37 cellular contexts compared by ENCODE assay signal in the genomic region with DNA sequence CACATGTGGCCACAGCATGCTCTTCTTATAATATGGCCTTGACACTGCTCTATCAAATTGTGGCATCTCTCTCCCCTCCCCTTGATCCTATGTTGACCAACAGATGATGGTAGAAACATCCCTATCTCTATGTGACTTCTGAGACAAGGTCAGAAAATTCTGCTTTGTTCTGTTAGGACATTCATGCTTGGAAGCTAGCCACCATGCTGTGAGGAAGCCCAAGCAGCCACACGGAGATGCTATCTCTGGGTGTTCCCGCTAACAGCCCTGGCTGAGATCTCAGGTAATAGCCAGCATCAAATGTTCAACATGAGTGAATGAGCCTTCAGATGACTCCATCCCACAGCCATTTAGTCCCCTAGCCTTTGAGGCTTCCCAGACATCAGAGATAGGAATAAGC. TPM values are rescaled to one million over a fixed set of nuclear protein-coding genes. Genes with fewer than 3 reads are reported as not detected.
"Had no signal": no experiment of that assay in that cellular context is flagged by ENCODE, and none has a peak within 500 bp of the region (broad histone marks: within the 10 kb centered on the region; RNA-seq: fewer than 3 reads in every experiment).

No MANE protein-coding gene starts in this region.

- DNase-seq: Karpas-422, Kasumi-1, MG63, MM.1S, MV-4-11, NCI-H1048, NCI-H1092, NCI-H1092 treated with DMSO at 0.1 percent for 48 hours, NCI-H1105, NCI-H1105 treated with DMSO at 0.1 percent for 48 hours, NCI-H1417, NCI-H1417 treated with DMSO at 0.1 percent for 48 hours, NCI-H1436, NCI-H1436 treated with DMSO at 0.1 percent for 48 hours, NCI-H146, NCI-H1694, NCI-H1694 treated with DMSO at 0.1 percent for 48 hours, NCI-H187, NCI-H187 treated with DMSO at 0.1 percent for 48 hours, NCI-H1930, NCI-H2029, NCI-H2029 treated with DMSO at 0.1 percent for 48 hours, NCI-H2081, NCI-H2081 treated with DMSO at 0.1 percent for 48 hours, NCI-H2107, NCI-H2171, NCI-H2171 treated with DMSO at 0.1 percent for 48 hours, NCI-H2227 treated with DMSO at 0.1 percent for 48 hours, NCI-H226, NCI-H345, NCI-H446, NCI-H446 treated with DMSO at 0.1 percent for 48 hours, NCI-H510A, NCI-H510A treated with DMSO at 0.1 percent for 48 hours had no signal

- H3K27me3 ChIP-seq: MG63 had no signal

- H3K36me3 ChIP-seq: MG63 had no signal

- H3K4me3 ChIP-seq: MG63 had no signal

RNA-seq across cellular contexts. Expression of a gene that starts 36.8 kb away (rescaled TPM):
- total RNA-seq: LHCN-M2, M059J, MCF 10A had no signal
